In the genomic region with DNA sequence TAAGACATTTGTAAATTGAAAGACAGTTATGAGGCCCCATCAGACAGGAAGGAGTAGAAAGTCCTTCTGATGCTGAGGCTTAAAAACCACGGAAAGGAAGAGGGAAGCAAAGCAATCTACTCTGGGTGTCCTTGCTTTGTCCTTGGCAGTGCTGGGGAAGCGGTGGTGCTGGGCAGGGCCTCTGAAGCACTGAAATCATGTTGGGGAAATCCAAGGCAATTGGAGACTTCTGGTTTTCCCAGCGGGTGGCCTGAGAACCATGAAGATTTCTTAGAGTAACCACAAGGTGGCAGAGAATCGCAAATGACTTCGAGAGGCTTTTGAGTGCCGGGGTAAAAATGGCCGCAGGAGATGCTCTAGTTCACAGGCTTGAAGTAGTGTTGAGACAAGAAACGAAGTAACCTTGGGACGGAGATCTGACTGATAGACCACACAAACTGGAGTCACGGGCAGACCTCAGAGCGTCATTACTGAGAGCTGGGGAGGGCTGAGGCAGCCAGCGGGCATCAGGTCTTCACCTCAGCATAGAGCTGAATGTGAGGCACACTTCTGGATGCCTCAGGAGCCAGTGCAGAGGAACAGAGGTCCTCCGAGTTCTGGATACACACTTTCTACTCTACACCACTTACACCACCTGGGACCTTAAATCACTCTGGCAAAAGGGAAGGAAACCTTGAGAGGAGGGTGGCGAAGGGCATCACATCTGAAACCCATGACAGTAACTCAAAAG, we compare ENCODE assay signal across 9 cellular contexts.
A peak's percentile ranks its signal among the peaks of the same experiment; 100 is the strongest.
DNase-seq lines count a peak whose midpoint lies in the region; ATAC-seq, FAIRE-seq and TF ChIP-seq lines count a peak whose summit lies in the region.
"Had no signal": no experiment of that assay in that cellular context is flagged by ENCODE, and none has a peak within 500 bp of the region (broad histone marks: within the 10 kb centered on the region; RNA-seq: fewer than 3 reads in every experiment).

No MANE protein-coding gene starts in this region.

- H3K4me3 ChIP-seq in PC-3 (ENCODE audit: low read length) (no peak overlapping the region), cardiac muscle cell (no peak overlapping the region)

- H3K27me3 Mint-ChIP-seq in activated T-cell treated with anti-CD3 and anti-CD28 coated beads, Interleukin-2, amount 50 U/mL, for 4 hours (ENCODE audit: low read depth) = no peaks in the 10 kb centered on the region

- no peaks in the 10 kb centered on the region for H3K79me2 ChIP-seq in PC-3 (ENCODE audit: low read length)

- peak; percentile 60 for TF ChIP-seq CTCF in PC-3 (conservative IDR thresholded peaks at IDR 0.05; ENCODE audit: low read depth, low read length)
- TF ChIP-seq CTCF in cardiac muscle cell (IDR thresholded peaks at IDR 0.05; ENCODE audit: low read depth, low read length) = peak; percentile 36

- H3F3A ChIP-seq in PC-3 (ENCODE audit: low read length, unreplicated experiment) = no peaks in the 10 kb centered on the region

- H3K36me3 Mint-ChIP-seq in activated T-cell treated with anti-CD3 and anti-CD28 coated beads, Interleukin-2, amount 50 U/mL, for 4 hours (ENCODE audit: insufficient read depth) = no peaks in the 10 kb centered on the region

- H3K9me3 Mint-ChIP-seq in activated T-cell treated with anti-CD3 and anti-CD28 coated beads, Interleukin-2, amount 50 U/mL, for 4 hours = no peaks in the 10 kb centered on the region

- peak overlapping the region; percentile 79 for H2AFZ ChIP-seq in PC-3 (ENCODE audit: low read length)

- H3K36me3 ChIP-seq in PC-3 (ENCODE audit: low read depth, low read length) = no peaks in the 10 kb centered on the region
- no peaks in the 10 kb centered on the region for H3K36me3 ChIP-seq in cardiac muscle cell
- H3K36me3 ChIP-seq: neutrophil had no signal

- H3K4me3 Mint-ChIP-seq in activated T-cell treated with anti-CD3 and anti-CD28 coated beads, Interleukin-2, amount 50 U/mL, for 4 hours = peak overlapping the region; percentile 12

- POLR2A ChIA-PET in PC-3 (lab: Charles Lee; ENCODE audit: unreplicated experiment) = no interaction called here

- ATAC-seq in HG03066 (IDR thresholded peaks at IDR 0.05; ENCODE audit: low read depth, unreplicated experiment) = peak; percentile 53
- ATAC-seq in PC-3 = peak; percentile 62
- peak; percentile 84 for ATAC-seq in activated T-cell treated with anti-CD3 and anti-CD28 coated beads, Interleukin-2, amount 50 U/mL, for 4 hours

- H3K9me2 ChIP-seq in PC-3 (replicated peaks; ENCODE audit: low read length) = no peaks in the 10 kb centered on the region

- peak; percentile 51 for DNase-seq in ACHN
- DNase-seq in GM18507 (ENCODE audit: extremely low spot score, insufficient read length, low read depth) = peak; percentile 3
- peak; percentile 66 for DNase-seq in PC-3
- DNase-seq in activated T-cell treated with anti-CD3 and anti-CD28 coated beads, Interleukin-2, amount 50 U/mL, for 4 hours = peak; percentile 44
- peak; percentile 54 to 58 for DNase-seq in cardiac muscle cell (ENCODE audit: low read depth in 1 of 2, low spot score in 1 of 2)
- peak; percentile 18 to 29 (median 22) for DNase-seq in stimulated activated CD4-positive, alpha-beta T cell treated with anti-CD3 and anti-CD28 coated beads, Interleukin-1b, Interleukin-23, amount 100 ng/mL, for 24 hours (ENCODE audit: low read depth in 4 of 4, low spot score in 1 of 4)
- DNase-seq in NK-92 (lab: John Stamatoyannopoulos, UW; ENCODE audit: unreplicated experiment) = no peak

- in situ Hi-C loops in ACHN (cut with HindIII; ENCODE audit: low pct_ligation_motif_present, low pct_unique_long_range_greater_than_20kb, low sequenced_read_pairs) = no loop called here

- no peak overlapping the region for H3K9ac ChIP-seq in PC-3 (ENCODE audit: low read length)

- no peak overlapping the region for H3K27ac ChIP-seq in PC-3 (ENCODE audit: low read length)
- no peak overlapping the region for H3K27ac ChIP-seq in cardiac muscle cell
- H3K27ac ChIP-seq: neutrophil had no signal

- intact Hi-C loops in PC-3 (cut with micrococcal nuclease) = loop anchor here (5.0 kb wide), 1 partner anchor 464 kb away; no protein-coding TSS in a partner anchor

- peaks cover 9% of the 10 kb centered on the region for H3K4me1 Mint-ChIP-seq in activated T-cell treated with anti-CD3 and anti-CD28 coated beads, Interleukin-2, amount 50 U/mL, for 4 hours (ENCODE audit: low read depth)

- H3K4me1 ChIP-seq in PC-3 (ENCODE audit: insufficient read depth, low read length) = no peaks in the 10 kb centered on the region
- no peaks in the 10 kb centered on the region for H3K4me1 ChIP-seq in cardiac muscle cell (ENCODE audit: low read depth)

- H3K4me2 ChIP-seq in PC-3 (ENCODE audit: low read length) = peak overlapping the region; percentile 44; the same call in 1 of the 2 replicates

- FAIRE-seq in GM18507 (lab: Jason Lieb, UNC) = peak; percentile 71

- BruUV-seq in PC-3 (replicated peaks; lab: Mats Ljungman, UMichigan) = no TSS peak

- H3K27me3 ChIP-seq in PC-3 (ENCODE audit: low read length) (peaks cover 8% of the 10 kb centered on the region; the same call in 1 of the 2 replicates), cardiac muscle cell (no peaks in the 10 kb centered on the region)
- H3K27me3 ChIP-seq: neutrophil had no signal

- H4K20me1 ChIP-seq in PC-3 (ENCODE audit: low read length) = no peaks in the 10 kb centered on the region

- H3K9me3 ChIP-seq in PC-3 (ENCODE audit: low read length) = no peaks in the 10 kb centered on the region
- no peaks in the 10 kb centered on the region for H3K9me3 ChIP-seq in cardiac muscle cell (ENCODE audit: low read depth)
- H3K9me3 ChIP-seq: neutrophil had no signal

- CTCF ChIA-PET in PC-3 (lab: Charles Lee) = interaction anchor here (0.6 kb wide), 1 partner anchor 234 kb away, joined by 3 read pairs; no protein-coding TSS in a partner anchor
